Comparison of ENCODE assay signal across 25 cellular contexts in genomic region chr5:62825623-62826220, GRCh38.
DNase-seq lines count a peak whose midpoint lies in the region; ATAC-seq, FAIRE-seq and TF ChIP-seq lines count a peak whose summit lies in the region.
"Had no signal": no experiment of that assay in that cellular context is flagged by ENCODE, and none has a peak within 500 bp of the region (broad histone marks: within the 10 kb centered on the region; RNA-seq: fewer than 3 reads in every experiment).

No MANE protein-coding gene starts in this region.

- no peaks in the 10 kb centered on the region for H3K9me3 ChIP-seq in lower lobe of right lung
- no peaks in the 10 kb centered on the region for H3K9me3 ChIP-seq in upper lobe of right lung
- H3K9me3 ChIP-seq: BE2C, BLaER1 had no signal

- FAIRE-seq in bronchial epithelial cell (lab: Jason Lieb, UNC), result peak; percentile 90
- FAIRE-seq: A204.1, GM12878, GM18507, GM19239 had no signal

- H3K4me3 ChIP-seq in bronchial epithelial cell (ENCODE audit: low read depth, low read length), result no peak overlapping the region
- no peak overlapping the region for H3K4me3 ChIP-seq in lower lobe of right lung
- H3K4me3 ChIP-seq in upper lobe of right lung, result no peak overlapping the region
- H3K4me3 ChIP-seq: BLaER1, GM12878 had no signal

- intact Hi-C loops in lower lobe of right lung (cut with DNase I), result no loop called here
- intact Hi-C loops in upper lobe of right lung (cut with DNase I), result no loop called here

- TF ChIP-seq CTCF in bronchial epithelial cell (IDR thresholded peaks at IDR 0.05; ENCODE audit: insufficient read depth, low read length, severe bottlenecking) (no peak), lower lobe of right lung (IDR thresholded peaks at IDR 0.05) (no peak), upper lobe of right lung (IDR thresholded peaks at IDR 0.05) (no peak)

- no peaks in the 10 kb centered on the region for H3K36me3 ChIP-seq in bronchial epithelial cell (ENCODE audit: control insufficient read depth, insufficient read depth, low read length)
- H3K36me3 ChIP-seq in lower lobe of right lung, result no peaks in the 10 kb centered on the region
- no peaks in the 10 kb centered on the region for H3K36me3 ChIP-seq in upper lobe of right lung
- H3K36me3 ChIP-seq: BE2C, BLaER1 had no signal

- ATAC-seq in lower lobe of right lung (peak; percentile 61 to 75), upper lobe of right lung (peak; percentile 62)
- ATAC-seq: GM12878 had no signal

- no peak for DNase-seq in bronchial epithelial cell (ENCODE audit: low read depth)
- DNase-seq in lower lobe of right lung, result no peak
- DNase-seq in upper lobe of right lung, result no peak
- DNase-seq in activated CD4-positive, CD25-positive, alpha-beta regulatory T cell treated with anti-CD3 and anti-CD28 coated beads, Interleukin-2, amount 50 U/mL, for 72 hours, result no peak
- no peak for DNase-seq in A172 (ENCODE audit: low spot score)
- DNase-seq: ACHN; BE2C; C1 segment of cervical spinal cord; CD4-positive, alpha-beta memory T cell; CD4-positive, CD25-positive, alpha-beta regulatory T cell; CD8-positive, alpha-beta memory T cell; COR-L47; DMS 273 treated with DMSO at 0.1 percent for 48 hours; DMS153; DMS53; DMS79; DND-41; EL; GDM1 had no signal

- H3K27ac ChIP-seq in lower lobe of right lung (no peak overlapping the region), upper lobe of right lung (no peak overlapping the region)
- H3K27ac ChIP-seq: 22Rv1, BLaER1 had no signal

- H3K4me1 ChIP-seq in lower lobe of right lung (no peaks in the 10 kb centered on the region), upper lobe of right lung (no peaks in the 10 kb centered on the region)
- H3K4me1 ChIP-seq: BE2C, BLaER1 had no signal

- no peaks in the 10 kb centered on the region for H3K27me3 ChIP-seq in bronchial epithelial cell (ENCODE audit: control insufficient read depth, insufficient read depth, low read length)
- no peaks in the 10 kb centered on the region for H3K27me3 ChIP-seq in lower lobe of right lung (ENCODE audit: low read depth)
- H3K27me3 ChIP-seq in upper lobe of right lung, result no peaks in the 10 kb centered on the region
- H3K27me3 ChIP-seq: BE2C, BLaER1 had no signal
